13 cellular contexts compared by ENCODE assay signal in the genomic region with DNA sequence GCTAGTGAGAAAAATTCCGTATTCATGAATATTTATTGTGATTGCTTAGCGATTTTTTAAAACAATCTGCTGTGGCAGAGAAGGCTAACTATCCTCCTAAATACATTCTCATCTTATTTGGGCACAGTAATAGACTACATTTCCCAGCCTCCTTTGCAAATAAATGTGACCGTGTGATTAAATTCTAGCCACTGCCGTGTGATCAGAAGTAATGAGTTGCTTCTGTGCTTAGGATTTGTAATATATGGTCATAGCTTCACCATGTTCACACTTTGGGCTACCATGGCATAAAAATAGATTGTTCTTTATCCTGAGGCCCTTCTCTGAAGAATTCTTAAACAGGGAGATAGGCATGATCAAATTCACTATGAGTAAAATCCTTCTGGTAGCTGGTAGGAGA.
A peak's percentile ranks its signal among the peaks of the same experiment; 100 is the strongest.
DNase-seq lines count a peak whose midpoint lies in the region; ATAC-seq and TF ChIP-seq lines count a peak whose summit lies in the region.
"Had no signal": no experiment of that assay in that cellular context is flagged by ENCODE, and none has a peak within 500 bp of the region (broad histone marks: within the 10 kb centered on the region; RNA-seq: fewer than 3 reads in every experiment).

No MANE protein-coding gene starts in this region.

- peaks cover 2 to 27% of the 10 kb centered on the region in 2 experiments for H3K4me1 ChIP-seq in SK-N-SH (ENCODE audit: control insufficient read depth in 1 of 2, insufficient read depth in 2 of 2, low read depth in 1 of 2, low read length in 1 of 2)
- H3K4me1 ChIP-seq in fibroblast of lung (ENCODE audit: control insufficient read depth, extremely low read depth, insufficient read depth, low read length), result peaks cover 11% of the 10 kb centered on the region
- H3K4me1 ChIP-seq in adrenal gland (replicated peaks in 1 of 2), result no peaks in the 10 kb centered on the region
- H3K4me1 ChIP-seq in effector memory CD4-positive, alpha-beta T cell (ENCODE audit: control insufficient read depth, insufficient read depth, low read length, poor library complexity, severe bottlenecking), result no peaks in the 10 kb centered on the region
- H3K4me1 ChIP-seq: transverse colon had no signal

- H3K4me3 ChIP-seq in SK-N-SH (ENCODE audit: low read depth in 2 of 2, low read length in 1 of 2), result no peak overlapping the region
- no peak overlapping the region for H3K4me3 ChIP-seq in fibroblast of lung (replicated peaks in 1 of 4; ENCODE audit: control extremely low read depth in 1 of 4, insufficient read depth in 1 of 4, low read depth in 3 of 4, low read length in 4 of 4)
- H3K4me3 ChIP-seq in adrenal gland, result no peak overlapping the region
- no peak overlapping the region for H3K4me3 ChIP-seq in effector memory CD4-positive, alpha-beta T cell (ENCODE audit: insufficient read depth, low read depth, low read length, poor library complexity, severe bottlenecking)
- H3K4me3 ChIP-seq: K562, transverse colon had no signal

- intact Hi-C loops in adrenal gland (cut with DNase I), result no loop called here

- H3K36me3 ChIP-seq in SK-N-SH (replicated peaks in 1 of 2; ENCODE audit: control insufficient read depth in 1 of 2, insufficient read depth in 2 of 2, low read length in 1 of 2) (no peaks in the 10 kb centered on the region), fibroblast of lung (ENCODE audit: control insufficient read depth, insufficient read depth, low read length) (no peaks in the 10 kb centered on the region), adrenal gland (replicated peaks in 1 of 2) (no peaks in the 10 kb centered on the region)
- H3K36me3 ChIP-seq in effector memory CD4-positive, alpha-beta T cell (ENCODE audit: control insufficient read depth, insufficient read depth, low read length), result no peaks in the 10 kb centered on the region
- H3K36me3 ChIP-seq: transverse colon had no signal

- H3K9ac ChIP-seq in SK-N-SH, result no peak overlapping the region
- no peak overlapping the region for H3K9ac ChIP-seq in fibroblast of lung (ENCODE audit: insufficient read depth, low read length)

- no peak for ATAC-seq in HG02763 (IDR thresholded peaks at IDR 0.05; ENCODE audit: unreplicated experiment)
- ATAC-seq: K562 had no signal

- H3K9me3 ChIP-seq in SK-N-SH (no peaks in the 10 kb centered on the region), fibroblast of lung (ENCODE audit: control insufficient read depth, insufficient read depth, low read depth, low read length) (no peaks in the 10 kb centered on the region), adrenal gland (replicated peaks in 1 of 3) (no peaks in the 10 kb centered on the region)
- no peaks in the 10 kb centered on the region for H3K9me3 ChIP-seq in effector memory CD4-positive, alpha-beta T cell (ENCODE audit: control insufficient read depth, low read length)
- H3K9me3 ChIP-seq: transverse colon had no signal

- H4K20me1 ChIP-seq in SK-N-SH (ENCODE audit: insufficient read depth), result no peaks in the 10 kb centered on the region
- H4K20me1 ChIP-seq in fibroblast of lung (ENCODE audit: control insufficient read depth, extremely low read depth, insufficient read depth, low read length), result no peaks in the 10 kb centered on the region

- peak overlapping the region; percentile 73 for H2AFZ ChIP-seq in SK-N-SH (ENCODE audit: low read depth)
- H2AFZ ChIP-seq in fibroblast of lung (ENCODE audit: low read length), result no peak overlapping the region

- H3K27ac ChIP-seq in SK-N-SH (ENCODE audit: low read depth in 2 of 2, low read length in 1 of 2) (peak overlapping the region; percentile 48 to 96; a peak in 3 of 4 replicates), fibroblast of lung (ENCODE audit: insufficient read depth, low read length) (no peak overlapping the region), adrenal gland (no peak overlapping the region)
- H3K27ac ChIP-seq in effector memory CD4-positive, alpha-beta T cell (ENCODE audit: insufficient read depth, low read length, poor library complexity, severe bottlenecking), result no peak overlapping the region
- H3K27ac ChIP-seq: foreskin keratinocyte, transverse colon had no signal

- H3K4me2 ChIP-seq in SK-N-SH (no peak overlapping the region), fibroblast of lung (ENCODE audit: extremely low read depth, insufficient read depth, low read length) (no peak overlapping the region)

- no peaks in the 10 kb centered on the region for H3K9me2 ChIP-seq in SK-N-SH

- no peak for TF ChIP-seq POLR2A in adrenal gland (IDR thresholded peaks at IDR 0.05)

- POLR2A ChIA-PET in SK-N-SH (lab: Yijun Ruan, JAX), result no interaction called here

- DNase-seq in HT1080 (ENCODE audit: low read depth) (peak; percentile 52), SK-N-SH (no peak), fibroblast of lung (ENCODE audit: low read depth in 2 of 2) (peak; percentile 30 to 34), renal cortical epithelial cell (ENCODE audit: low read depth) (peak; percentile 75), NCI-H2029 treated with DMSO at 0.1 percent for 48 hours (lab: John Stamatoyannopoulos, UW) (no peak), adrenal gland (no peak)
- DNase-seq in effector memory CD4-positive, alpha-beta T cell, result no peak
- DNase-seq: COR-L47, NCI-H2081, transverse colon had no signal

- H3K79me2 ChIP-seq in SK-N-SH (ENCODE audit: insufficient read depth), result no peaks in the 10 kb centered on the region
- no peaks in the 10 kb centered on the region for H3K79me2 ChIP-seq in fibroblast of lung (ENCODE audit: control insufficient read depth, insufficient read depth, low read length)

- peaks cover 31% of the 10 kb centered on the region for H3F3A ChIP-seq in SK-N-SH (replicated peaks; ENCODE audit: insufficient read depth)

- H3K27me3 ChIP-seq in SK-N-SH (ENCODE audit: insufficient read depth) (no peaks in the 10 kb centered on the region), fibroblast of lung (ENCODE audit: control insufficient read depth, insufficient read depth, low read length) (no peaks in the 10 kb centered on the region), adrenal gland (no peaks in the 10 kb centered on the region)
- no peaks in the 10 kb centered on the region for H3K27me3 ChIP-seq in effector memory CD4-positive, alpha-beta T cell (replicated peaks; ENCODE audit: control insufficient read depth, insufficient read depth, low read length, poor library complexity, severe bottlenecking)
- H3K27me3 ChIP-seq: foreskin keratinocyte, transverse colon had no signal

- TF ChIP-seq CTCF in SK-N-SH (IDR thresholded peaks at IDR 0.05) (no peak), fibroblast of lung (conservative IDR thresholded peaks at IDR 0.05 in 1 of 2, IDR thresholded peaks at IDR 0.05 in 1 of 2; ENCODE audit: low read depth in 1 of 2, low read length in 2 of 2) (no peak), adrenal gland (IDR thresholded peaks at IDR 0.05) (no peak)

- CTCF ChIA-PET in SK-N-SH (lab: Yijun Ruan, JAX), result interaction anchor here (0.8 kb wide), 1 partner anchor 61 kb away, joined by 3 read pairs; no protein-coding TSS in a partner anchor

- TF ChIP-seq RAD21 in SK-N-SH (IDR thresholded peaks at IDR 0.05; ENCODE audit: low read length), result no peak

- TF ChIP-seq EP300 in SK-N-SH (IDR thresholded peaks at IDR 0.05; ENCODE audit: borderline replicate concordance in 1 of 2, low read depth in 1 of 2, low read length in 1 of 2), result no peak

- 41% methylated on average over 4 of the region's 4 CpGs for WGBS in SK-N-SH (ENCODE audit: low lambda C conversion rate)
- WGBS in adrenal gland, 4 donors, result 49 to 66% (median 63%) methylated on average over 4 of the region's 4 CpGs

TF ChIP-seq in SK-N-SH, 30 proteins besides CTCF, POLR2A, EP300 and RAD21:
- TF ChIP-seq MEF2A (IDR thresholded peaks at IDR 0.05; ENCODE audit: borderline replicate concordance, low read depth) (no peak), NRF1 (IDR thresholded peaks at IDR 0.05; ENCODE audit: low read depth, low read length) (no peak), POLR2AphosphoS5 (IDR thresholded peaks at IDR 0.05; ENCODE audit: low read depth, low read length) (no peak), TCF12 (IDR thresholded peaks at IDR 0.05) (no peak), SIN3A (IDR thresholded peaks at IDR 0.05; ENCODE audit: borderline replicate concordance, low read depth, low read length) (no peak), GABPA (IDR thresholded peaks at IDR 0.05; ENCODE audit: low read depth) (no peak)
- TF ChIP-seq, protein P1, sequence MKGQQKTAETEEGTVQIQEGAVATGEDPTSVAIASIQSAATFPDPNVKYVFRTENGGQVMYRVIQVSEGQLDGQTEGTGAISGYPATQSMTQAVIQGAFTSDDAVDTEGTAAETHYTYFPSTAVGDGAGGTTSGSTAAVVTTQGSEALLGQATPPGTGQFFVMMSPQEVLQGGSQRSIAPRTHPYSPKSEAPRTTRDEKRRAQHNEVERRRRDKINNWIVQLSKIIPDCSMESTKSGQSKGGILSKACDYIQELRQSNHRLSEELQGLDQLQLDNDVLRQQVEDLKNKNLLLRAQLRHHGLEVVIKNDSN (IDR thresholded peaks at IDR 0.05; ENCODE audit: borderline replicate concordance, low read depth), result peak; percentile 76

Comparison
In these comparisons a context has a peak if more than half of its experiments do, and no peak if none do; other contexts are left out.
1. DNase-seq: peak in HT1080 (single experiment), fibroblast of lung (2 of 2) and renal cortical epithelial cell (single experiment); none in SK-N-SH (single experiment), NCI-H2029 treated with DMSO at 0.1 percent for 48 hours (single experiment), adrenal gland (0 of 7) and effector memory CD4-positive, alpha-beta T cell (0 of 3).
2. H3K27ac ChIP-seq: peak in SK-N-SH (2 of 2); none in fibroblast of lung (single experiment), adrenal gland (0 of 5) and effector memory CD4-positive, alpha-beta T cell (single experiment).